Comparison of ENCODE assay signal across 1 cellular context in the genomic region with DNA sequence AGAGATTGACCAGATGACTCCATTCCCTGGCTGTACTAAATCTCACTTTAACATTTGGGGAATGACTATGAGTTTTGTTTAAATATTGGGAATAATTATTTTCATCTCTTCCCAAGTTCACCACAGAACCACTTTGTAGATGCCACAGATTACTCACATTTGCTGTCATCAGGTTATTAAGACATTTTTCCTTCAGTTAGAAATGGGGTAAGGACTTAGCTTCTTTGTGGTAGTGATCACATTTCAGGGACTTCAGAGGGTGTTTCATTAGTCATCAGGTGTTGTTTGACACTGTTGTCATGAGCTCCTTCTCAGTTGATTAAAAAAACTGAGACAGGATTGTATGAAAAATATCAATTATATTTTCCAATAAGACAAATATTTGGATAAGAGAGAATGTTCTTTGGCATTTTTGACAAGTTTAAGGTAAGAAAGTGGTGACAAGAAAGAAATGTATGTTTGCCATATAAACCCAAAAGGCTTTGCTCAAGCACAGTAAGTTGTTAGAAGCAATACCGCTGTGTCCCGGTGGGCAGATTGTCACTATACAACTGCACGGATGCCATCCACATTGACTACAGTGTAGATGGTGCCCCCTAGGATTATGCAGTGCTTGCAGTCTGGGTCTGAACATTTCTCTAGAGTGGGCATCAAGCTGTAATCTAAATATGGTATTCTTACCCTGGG.
TF ChIP-seq lines count a peak whose summit lies in the region.

No MANE protein-coding gene starts in this region.

TF ChIP-seq in SK-N-SH, 30 proteins besides CTCF, POLR2A, EP300 and RAD21 (continued from another document):
- TF ChIP-seq EZH2phosphoT487 (IDR thresholded peaks at IDR 0.05; ENCODE audit: borderline replicate concordance, low read depth): no peak
- TF ChIP-seq, protein P1, sequence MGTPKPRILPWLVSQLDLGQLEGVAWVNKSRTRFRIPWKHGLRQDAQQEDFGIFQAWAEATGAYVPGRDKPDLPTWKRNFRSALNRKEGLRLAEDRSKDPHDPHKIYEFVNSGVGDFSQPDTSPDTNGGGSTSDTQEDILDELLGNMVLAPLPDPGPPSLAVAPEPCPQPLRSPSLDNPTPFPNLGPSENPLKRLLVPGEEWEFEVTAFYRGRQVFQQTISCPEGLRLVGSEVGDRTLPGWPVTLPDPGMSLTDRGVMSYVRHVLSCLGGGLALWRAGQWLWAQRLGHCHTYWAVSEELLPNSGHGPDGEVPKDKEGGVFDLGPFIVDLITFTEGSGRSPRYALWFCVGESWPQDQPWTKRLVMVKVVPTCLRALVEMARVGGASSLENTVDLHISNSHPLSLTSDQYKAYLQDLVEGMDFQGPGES (IDR thresholded peaks at IDR 0.05; ENCODE audit: low read depth, low read length): no peak
- no peak for TF ChIP-seq SMC3 (IDR thresholded peaks at IDR 0.05; ENCODE audit: low read depth, low read length)
- 0 out of 2 replicates have a peak, but pooled peaks have one; percentile 8 for TF ChIP-seq MEF2A (IDR thresholded peaks at IDR 0.05; ENCODE audit: borderline replicate concordance, low read depth)
- peak; percentile 48; the same call in 1 of the 2 replicates for TF ChIP-seq FOSL2 (IDR thresholded peaks at IDR 0.05; ENCODE audit: borderline replicate concordance, low read depth)
- TF ChIP-seq MXI1 (IDR thresholded peaks at IDR 0.05; ENCODE audit: low read depth, low read length): no peak
- TF ChIP-seq CHD2 (IDR thresholded peaks at IDR 0.05; ENCODE audit: low read length, partially characterized antibody): no peak
- TF ChIP-seq SIN3A (IDR thresholded peaks at IDR 0.05; ENCODE audit: borderline replicate concordance, low read depth, low read length): no peak
- TF ChIP-seq, protein P2, sequence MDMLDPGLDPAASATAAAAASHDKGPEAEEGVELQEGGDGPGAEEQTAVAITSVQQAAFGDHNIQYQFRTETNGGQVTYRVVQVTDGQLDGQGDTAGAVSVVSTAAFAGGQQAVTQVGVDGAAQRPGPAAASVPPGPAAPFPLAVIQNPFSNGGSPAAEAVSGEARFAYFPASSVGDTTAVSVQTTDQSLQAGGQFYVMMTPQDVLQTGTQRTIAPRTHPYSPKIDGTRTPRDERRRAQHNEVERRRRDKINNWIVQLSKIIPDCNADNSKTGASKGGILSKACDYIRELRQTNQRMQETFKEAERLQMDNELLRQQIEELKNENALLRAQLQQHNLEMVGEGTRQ (IDR thresholded peaks at IDR 0.05; ENCODE audit: borderline replicate concordance, low read depth, low read length): no peak
- TF ChIP-seq TCF12 (IDR thresholded peaks at IDR 0.05): peak; percentile 60; the same call in 1 of the 2 replicates
- TF ChIP-seq TEAD4 (IDR thresholded peaks at IDR 0.05; ENCODE audit: borderline replicate concordance, insufficient read depth): no peak
TF ChIP-seq in SK-N-SH: peak in this region for 5.
